ENCODE assay signal across 21 cellular contexts in the genomic region with DNA sequence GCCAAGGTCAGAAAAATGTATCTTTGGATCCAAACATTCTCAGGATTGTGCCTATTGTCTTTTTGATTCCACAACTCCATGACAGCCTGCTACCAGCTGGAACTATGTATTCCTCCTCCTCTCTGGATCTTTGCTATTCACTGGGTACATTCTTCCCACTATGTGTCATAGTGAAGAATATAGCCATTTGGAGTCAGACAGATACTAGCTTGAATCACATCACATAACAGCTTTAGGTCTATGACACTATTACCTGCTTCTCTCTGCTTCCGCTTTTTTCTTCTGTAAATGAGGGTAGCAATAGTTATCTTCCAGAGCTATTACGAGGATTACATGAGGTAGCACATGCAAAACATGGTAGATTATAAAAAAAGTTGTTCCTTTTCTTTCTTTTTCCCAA. TPM values are rescaled to one million over a fixed set of nuclear protein-coding genes. Genes with fewer than 3 reads are reported as not detected.
DNase-seq lines count a peak whose midpoint lies in the region; ATAC-seq, FAIRE-seq and TF ChIP-seq lines count a peak whose summit lies in the region.
"Had no signal": no experiment of that assay in that cellular context is flagged by ENCODE, and none has a peak within 500 bp of the region (broad histone marks: within the 10 kb centered on the region; RNA-seq: fewer than 3 reads in every experiment).

No MANE protein-coding gene starts in this region.

- intact Hi-C loops in activated T-helper 1 cell treated with anti-CD3 and anti-CD28 coated beads, Interleukin-12 subunit alpha, Interleukin-12 subunit beta, Interleukin-2, Interleukin-4 antibody, amounts not matched to agents 30 ng/mL and 10 ng/mL and 1 ng/mL, durations not matched to agents 14 hours and 24 hours and 36 hours (cut with micrococcal nuclease), result no loop called here
- intact Hi-C loops in lower lobe of right lung (cut with DNase I), result no loop called here

- no peaks in the 10 kb centered on the region for H3K9me3 ChIP-seq in lower lobe of right lung
- H3K9me3 ChIP-seq: MG63, sigmoid colon had no signal

- H3K4me3 ChIP-seq in brain microvascular endothelial cell (ENCODE audit: low read depth, low read length) (no peak overlapping the region), lower lobe of right lung (no peak overlapping the region)
- H3K4me3 ChIP-seq: MG63, sigmoid colon had no signal

- no peak overlapping the region for H3K27ac Mint-ChIP-seq in immature natural killer cell
- no peak overlapping the region for H3K27ac Mint-ChIP-seq in activated T-helper 1 cell treated with anti-CD3 and anti-CD28 coated beads, Interleukin-12 subunit alpha, Interleukin-12 subunit beta, Interleukin-2, Interleukin-4 antibody, amounts not matched to agents 30 ng/mL and 10 ng/mL and 1 ng/mL, durations not matched to agents 14 hours and 24 hours and 36 hours
- H3K27ac Mint-ChIP-seq: activated CD8-positive, alpha-beta T cell treated with anti-CD3 and anti-CD28 coated beads for 36 hours; T-cell had no signal

- DNase-seq in AG20443 (ENCODE audit: low spot score) (peak; percentile 52), HTR-8/SVneo (ENCODE audit: insufficient read length, low spot score) (no peak), brain microvascular endothelial cell (peak; percentile 28), kidney tubule cell (ENCODE audit: low spot score) (peak; percentile 69), immature natural killer cell (no peak), NCI-H1105 (lab: John Stamatoyannopoulos, UW) (no peak), lower lobe of right lung (no peak)
- DNase-seq in activated T-helper 1 cell treated with anti-CD3 and anti-CD28 coated beads, Interleukin-12 subunit alpha, Interleukin-12 subunit beta, Interleukin-2, Interleukin-4 antibody, amounts not matched to agents 30 ng/mL and 10 ng/mL and 1 ng/mL, durations not matched to agents 14 hours and 24 hours and 36 hours (ENCODE audit: low spot score), result no peak
- DNase-seq: activated CD8-positive, alpha-beta T cell treated with anti-CD3 and anti-CD28 coated beads for 36 hours; effector memory CD4-positive, alpha-beta T cell; GDM1; MG63; NCI-H2029; NCI-H748 treated with DMSO at 0.1 percent for 48 hours; sigmoid colon; stimulated activated CD4-positive, alpha-beta T cell treated with anti-CD3 and anti-CD28 coated beads, Interleukin-4, amount 100 ng/mL, for 24 hours; stimulated activated CD8-positive, alpha-beta memory T cell treated with anti-CD3 and anti-CD28 coated beads, Interleukin-4, amount 100 ng/mL, for 48 hours; T-cell had no signal

- no peak for ATAC-seq in lower lobe of right lung
- ATAC-seq: activated CD8-positive, alpha-beta T cell treated with anti-CD3 and anti-CD28 coated beads for 36 hours; Panc1; T-cell had no signal

- no peaks in the 10 kb centered on the region for H3K36me3 ChIP-seq in brain microvascular endothelial cell (replicated peaks)
- no peaks in the 10 kb centered on the region for H3K36me3 ChIP-seq in lower lobe of right lung
- H3K36me3 ChIP-seq: MG63, sigmoid colon had no signal

- in situ Hi-C loops in brain microvascular endothelial cell (cut with HindIII; ENCODE audit: low pct_ligation_motif_present, low sequenced_read_pairs), result loop anchor here (25.0 kb wide), 1 partner anchor 305 kb away; a partner anchor contains a TSS

- TF ChIP-seq CTCF in brain microvascular endothelial cell (IDR thresholded peaks at IDR 0.05; ENCODE audit: low read depth, low read length, missing control alignments) (no peak), lower lobe of right lung (IDR thresholded peaks at IDR 0.05) (no peak)

- peaks cover 4% of the 10 kb centered on the region for H3K4me1 ChIP-seq in lower lobe of right lung

- H3K4me1 Mint-ChIP-seq in immature natural killer cell, result peaks cover 6% of the 10 kb centered on the region in 2 donors
- H3K4me1 Mint-ChIP-seq in activated T-helper 1 cell treated with anti-CD3 and anti-CD28 coated beads, Interleukin-12 subunit alpha, Interleukin-12 subunit beta, Interleukin-2, Interleukin-4 antibody, amounts not matched to agents 30 ng/mL and 10 ng/mL and 1 ng/mL, durations not matched to agents 14 hours and 24 hours and 36 hours (ENCODE audit: low read depth), result peaks cover 18% of the 10 kb centered on the region

- H3K27ac ChIP-seq in brain microvascular endothelial cell (peak overlapping the region; percentile 44), lower lobe of right lung (no peak overlapping the region)
- H3K27ac ChIP-seq: sigmoid colon had no signal

- no peak overlapping the region for H3K4me3 Mint-ChIP-seq in immature natural killer cell
- no peak overlapping the region for H3K4me3 Mint-ChIP-seq in activated T-helper 1 cell treated with anti-CD3 and anti-CD28 coated beads, Interleukin-12 subunit alpha, Interleukin-12 subunit beta, Interleukin-2, Interleukin-4 antibody, amounts not matched to agents 30 ng/mL and 10 ng/mL and 1 ng/mL, durations not matched to agents 14 hours and 24 hours and 36 hours
- H3K4me3 Mint-ChIP-seq: activated CD8-positive, alpha-beta T cell treated with anti-CD3 and anti-CD28 coated beads for 36 hours; central memory CD8-positive, alpha-beta T cell; T-cell had no signal

- no peaks in the 10 kb centered on the region for H3K9me3 Mint-ChIP-seq in immature natural killer cell
- H3K9me3 Mint-ChIP-seq in activated T-helper 1 cell treated with anti-CD3 and anti-CD28 coated beads, Interleukin-12 subunit alpha, Interleukin-12 subunit beta, Interleukin-2, Interleukin-4 antibody, amounts not matched to agents 30 ng/mL and 10 ng/mL and 1 ng/mL, durations not matched to agents 14 hours and 24 hours and 36 hours, result no peaks in the 10 kb centered on the region
- H3K9me3 Mint-ChIP-seq: activated CD8-positive, alpha-beta T cell treated with anti-CD3 and anti-CD28 coated beads for 36 hours; central memory CD8-positive, alpha-beta T cell; T-cell had no signal

- no peaks in the 10 kb centered on the region for H3K27me3 ChIP-seq in brain microvascular endothelial cell (replicated peaks)
- no peaks in the 10 kb centered on the region for H3K27me3 ChIP-seq in lower lobe of right lung (ENCODE audit: low read depth)
- H3K27me3 ChIP-seq: MG63, sigmoid colon had no signal

- peaks cover 2 to 3% (median 2%) of the 10 kb centered on the region in 3 donors for H3K27me3 Mint-ChIP-seq in immature natural killer cell (ENCODE audit: low read depth in 3 of 3)
- peaks cover 2% of the 10 kb centered on the region for H3K27me3 Mint-ChIP-seq in activated T-helper 1 cell treated with anti-CD3 and anti-CD28 coated beads, Interleukin-12 subunit alpha, Interleukin-12 subunit beta, Interleukin-2, Interleukin-4 antibody, amounts not matched to agents 30 ng/mL and 10 ng/mL and 1 ng/mL, durations not matched to agents 14 hours and 24 hours and 36 hours (ENCODE audit: insufficient read depth)
- H3K27me3 Mint-ChIP-seq: T-cell had no signal

- peak; percentile 58 for FAIRE-seq in HTR-8/SVneo (lab: Jason Lieb, UNC)
- FAIRE-seq: H54 had no signal

- no peaks in the 10 kb centered on the region for H3K36me3 Mint-ChIP-seq in immature natural killer cell
- no peaks in the 10 kb centered on the region for H3K36me3 Mint-ChIP-seq in activated T-helper 1 cell treated with anti-CD3 and anti-CD28 coated beads, Interleukin-12 subunit alpha, Interleukin-12 subunit beta, Interleukin-2, Interleukin-4 antibody, amounts not matched to agents 30 ng/mL and 10 ng/mL and 1 ng/mL, durations not matched to agents 14 hours and 24 hours and 36 hours (ENCODE audit: low read depth)
- H3K36me3 Mint-ChIP-seq: T-cell had no signal

RNA-seq across cellular contexts. Expression of a gene that starts 5.4 kb away (rescaled TPM):
- polyA plus RNA-seq in immature natural killer cell, result under 1 TPM in 2 of 3 donors, not detected in 1; 0.49 to 0.63 TPM
- total RNA-seq in activated T-helper 1 cell treated with anti-CD3 and anti-CD28 coated beads, Interleukin-12 subunit alpha, Interleukin-12 subunit beta, Interleukin-2, Interleukin-4 antibody, amounts not matched to agents 30 ng/mL and 10 ng/mL and 1 ng/mL, durations not matched to agents 14 hours and 24 hours and 36 hours, result 52.2 and 58.0 TPM in 2 replicates
- total RNA-seq in lower lobe of right lung, result 1.4 TPM

Comparison
In these comparisons a context has a peak if more than half of its experiments do, and no peak if none do; other contexts are left out.
1. DNase-seq: peak in AG20443 (single experiment), brain microvascular endothelial cell (single experiment) and kidney tubule cell (single experiment); none in HTR-8/SVneo (single experiment), immature natural killer cell (0 of 3), NCI-H1105 (single experiment), activated T-helper 1 cell treated with anti-CD3 and anti-CD28 coated beads, Interleukin-12 subunit alpha, Interleukin-12 subunit beta, Interleukin-2, Interleukin-4 antibody, amounts not matched to agents 30 ng/mL and 10 ng/mL and 1 ng/mL, durations not matched to agents 14 hours and 24 hours and 36 hours (single experiment) and lower lobe of right lung (single experiment).
2. RNA of a gene that starts 5.4 kb away (total RNA-seq): 52.2 to 58.0 TPM in activated T-helper 1 cell treated with anti-CD3 and anti-CD28 coated beads, Interleukin-12 subunit alpha, Interleukin-12 subunit beta, Interleukin-2, Interleukin-4 antibody, amounts not matched to agents 30 ng/mL and 10 ng/mL and 1 ng/mL, durations not matched to agents 14 hours and 24 hours and 36 hours; 1.4 TPM in lower lobe of right lung (single experiment); every median in the first group is over 10 times any median in the second.